ENCODE assay signal across 2 cellular contexts in genomic region chr15:41603941-41604660, GRCh38.
TF ChIP-seq lines count a peak whose summit lies in the region.

No MANE protein-coding gene starts in this region.

TF ChIP-seq in HCT116, 20 proteins besides CTCF, POLR2A, EP300 and RAD21 (continued from another document):
- TF ChIP-seq, protein P1, sequence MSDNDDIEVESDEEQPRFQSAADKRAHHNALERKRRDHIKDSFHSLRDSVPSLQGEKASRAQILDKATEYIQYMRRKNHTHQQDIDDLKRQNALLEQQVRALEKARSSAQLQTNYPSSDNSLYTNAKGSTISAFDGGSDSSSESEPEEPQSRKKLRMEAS (IDR thresholded peaks at IDR 0.05), result peak; percentile 74
- TF ChIP-seq POLR2AphosphoS5 (IDR thresholded peaks at IDR 0.05; ENCODE audit: low read depth, low read length), result peak; percentile 53
- TF ChIP-seq SIN3A (IDR thresholded peaks at IDR 0.05; ENCODE audit: low read depth), result no peak

TF ChIP-seq in endothelial cell of umbilical vein, 7 proteins besides CTCF, POLR2A, EP300 and RAD21 (continued from another document):
- TF ChIP-seq, protein P1 (IDR thresholded peaks at IDR 0.05; ENCODE audit: insufficient read depth, insufficient read length), result no peak
